1 cellular context compared by ENCODE assay signal in the genomic region with DNA sequence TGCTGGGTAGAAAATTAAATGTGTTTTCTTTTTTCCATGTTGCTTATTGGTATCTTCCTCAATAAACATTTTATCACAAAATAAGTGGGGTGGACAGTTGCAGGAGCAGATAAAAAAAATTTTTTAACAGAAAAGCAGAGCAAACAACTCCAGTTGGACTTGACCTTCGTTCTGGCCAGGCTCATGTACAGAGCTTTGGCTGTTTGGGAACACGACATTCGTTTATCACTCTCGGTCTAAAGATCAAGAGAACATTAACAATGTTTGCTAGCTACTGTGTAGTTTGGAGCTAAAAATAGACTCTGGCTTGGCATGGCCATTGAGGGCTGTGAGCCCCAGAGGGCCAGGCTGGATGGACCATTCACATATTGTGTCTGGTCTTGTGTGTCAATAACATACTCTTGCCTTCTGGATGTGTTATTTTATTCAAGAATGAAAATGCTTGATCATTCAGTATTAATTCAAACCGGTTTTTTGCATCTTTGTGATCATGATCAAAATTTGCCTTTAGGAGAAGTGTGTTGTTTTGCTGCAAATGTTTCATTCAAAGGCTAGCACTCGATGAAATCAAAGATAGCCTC.
TF ChIP-seq lines count a peak whose summit lies in the region.

No MANE protein-coding gene starts in this region.

TF ChIP-seq in HepG2, 621 proteins besides CTCF, POLR2A, EP300 and RAD21 (continued from another document and continues in another):
- no peak; the same call in 1 of the 2 replicates for TF ChIP-seq ZNF256 (CRISPR knock-in tag; conservative IDR thresholded peaks at IDR 0.05)
- TF ChIP-seq, protein P1, sequence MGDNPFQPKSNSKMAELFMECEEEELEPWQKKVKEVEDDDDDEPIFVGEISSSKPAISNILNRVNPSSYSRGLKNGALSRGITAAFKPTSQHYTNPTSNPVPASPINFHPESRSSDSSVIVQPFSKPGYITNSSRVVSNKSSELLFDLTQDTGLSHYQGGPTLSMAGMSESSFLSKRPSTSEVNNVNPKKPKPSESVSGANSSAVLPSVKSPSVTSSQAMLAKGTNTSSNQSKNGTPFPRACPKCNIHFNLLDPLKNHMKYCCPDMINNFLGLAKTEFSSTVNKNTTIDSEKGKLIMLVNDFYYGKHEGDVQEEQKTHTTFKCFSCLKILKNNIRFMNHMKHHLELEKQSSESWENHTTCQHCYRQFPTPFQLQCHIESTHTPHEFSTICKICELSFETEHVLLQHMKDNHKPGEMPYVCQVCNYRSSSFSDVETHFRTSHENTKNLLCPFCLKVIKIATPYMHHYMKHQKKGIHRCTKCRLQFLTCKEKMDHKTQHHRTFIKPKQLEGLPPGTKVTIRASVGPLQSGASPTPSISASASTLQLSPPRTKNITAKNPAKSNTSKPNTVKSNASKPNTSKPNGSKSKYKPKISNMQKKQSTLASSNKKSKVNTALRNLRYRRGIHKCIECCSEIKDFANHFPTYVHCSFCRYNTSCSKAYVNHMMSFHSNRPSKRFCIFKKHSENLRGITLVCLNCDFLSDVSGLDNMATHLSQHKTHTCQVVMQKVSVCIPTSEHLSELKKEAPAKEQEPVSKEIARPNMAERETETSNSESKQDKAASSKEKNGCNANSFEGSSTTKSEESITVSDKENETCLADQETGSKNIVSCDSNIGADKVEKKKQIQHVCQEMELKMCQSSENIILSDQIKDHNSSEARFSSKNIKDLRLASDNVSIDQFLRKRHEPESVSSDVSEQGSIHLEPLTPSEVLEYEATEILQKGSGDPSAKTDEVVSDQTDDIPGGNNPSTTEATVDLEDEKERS (CRISPR knock-in tag; IDR thresholded peaks at IDR 0.05) = peak; percentile 62
- TF ChIP-seq IKZF1 (IDR thresholded peaks at IDR 0.05) = no peak
- TF ChIP-seq ZNF598 (CRISPR knock-in tag; IDR thresholded peaks at IDR 0.05; ENCODE audit: borderline replicate concordance) = no peak
- no peak for TF ChIP-seq ZNF432 (CRISPR knock-in tag; IDR thresholded peaks at IDR 0.05; ENCODE audit: borderline replicate concordance)
- no peak for TF ChIP-seq MYC (CRISPR knock-in tag; IDR thresholded peaks at IDR 0.05; ENCODE audit: borderline replicate concordance)
- TF ChIP-seq HNF4A (CRISPR knock-in tag; IDR thresholded peaks at IDR 0.05) = peak; percentile 99
- no peak for TF ChIP-seq TCF7L2 (IDR thresholded peaks at IDR 0.05; ENCODE audit: low read depth, low read length)
- TF ChIP-seq, protein P2, sequence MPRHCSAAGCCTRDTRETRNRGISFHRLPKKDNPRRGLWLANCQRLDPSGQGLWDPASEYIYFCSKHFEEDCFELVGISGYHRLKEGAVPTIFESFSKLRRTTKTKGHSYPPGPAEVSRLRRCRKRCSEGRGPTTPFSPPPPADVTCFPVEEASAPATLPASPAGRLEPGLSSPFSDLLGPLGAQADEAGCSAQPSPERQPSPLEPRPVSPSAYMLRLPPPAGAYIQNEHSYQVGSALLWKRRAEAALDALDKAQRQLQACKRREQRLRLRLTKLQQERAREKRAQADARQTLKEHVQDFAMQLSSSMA (CRISPR knock-in tag; IDR thresholded peaks at IDR 0.05) = peak; percentile 79
- TF ChIP-seq, protein P3, sequence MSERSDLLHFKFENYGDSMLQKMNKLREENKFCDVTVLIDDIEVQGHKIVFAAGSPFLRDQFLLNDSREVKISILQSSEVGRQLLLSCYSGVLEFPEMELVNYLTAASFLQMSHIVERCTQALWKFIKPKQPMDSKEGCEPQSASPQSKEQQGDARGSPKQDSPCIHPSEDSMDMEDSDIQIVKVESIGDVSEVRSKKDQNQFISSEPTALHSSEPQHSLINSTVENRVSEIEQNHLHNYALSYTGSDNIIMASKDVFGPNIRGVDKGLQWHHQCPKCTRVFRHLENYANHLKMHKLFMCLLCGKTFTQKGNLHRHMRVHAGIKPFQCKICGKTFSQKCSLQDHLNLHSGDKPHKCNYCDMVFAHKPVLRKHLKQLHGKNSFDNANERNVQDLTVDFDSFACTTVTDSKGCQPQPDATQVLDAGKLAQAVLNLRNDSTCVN (CRISPR knock-in tag; IDR thresholded peaks at IDR 0.05; ENCODE audit: borderline replicate concordance) = no peak; the same call in 1 of the 2 replicates
- no peak for TF ChIP-seq MTA1 (CRISPR knock-in tag; IDR thresholded peaks at IDR 0.05; ENCODE audit: borderline replicate concordance)
- no peak for TF ChIP-seq ZNF367 (CRISPR knock-in tag; IDR thresholded peaks at IDR 0.05; ENCODE audit: borderline replicate concordance)
- TF ChIP-seq, protein P4, sequence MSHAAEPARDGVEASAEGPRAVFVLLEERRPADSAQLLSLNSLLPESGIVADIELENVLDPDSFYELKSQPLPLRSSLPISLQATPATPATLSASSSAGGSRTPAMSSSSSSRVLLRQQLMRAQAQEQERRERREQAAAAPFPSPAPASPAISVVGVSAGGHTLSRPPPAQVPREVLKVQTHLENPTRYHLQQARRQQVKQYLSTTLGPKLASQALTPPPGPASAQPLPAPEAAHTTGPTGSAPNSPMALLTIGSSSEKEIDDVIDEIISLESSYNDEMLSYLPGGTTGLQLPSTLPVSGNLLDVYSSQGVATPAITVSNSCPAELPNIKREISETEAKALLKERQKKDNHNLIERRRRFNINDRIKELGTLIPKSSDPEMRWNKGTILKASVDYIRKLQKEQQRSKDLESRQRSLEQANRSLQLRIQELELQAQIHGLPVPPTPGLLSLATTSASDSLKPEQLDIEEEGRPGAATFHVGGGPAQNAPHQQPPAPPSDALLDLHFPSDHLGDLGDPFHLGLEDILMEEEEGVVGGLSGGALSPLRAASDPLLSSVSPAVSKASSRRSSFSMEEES (CRISPR knock-in tag; IDR thresholded peaks at IDR 0.05) = peak; percentile 77; the same call in 1 of the 2 replicates
- TF ChIP-seq ZNF614 (CRISPR knock-in tag; IDR thresholded peaks at IDR 0.05; ENCODE audit: borderline replicate concordance) = peak; percentile 98
- TF ChIP-seq ETV5 (CRISPR knock-in tag; IDR thresholded peaks at IDR 0.05; ENCODE audit: borderline replicate concordance) = peak; percentile 65; the same call in 1 of the 2 replicates
- no peak for TF ChIP-seq SNRNP70 (IDR thresholded peaks at IDR 0.05; ENCODE audit: low read depth, low read length)
- no peak for TF ChIP-seq ZNF263 (CRISPR knock-in tag; IDR thresholded peaks at IDR 0.05)
- no peak for TF ChIP-seq PAX8 (CRISPR knock-in tag; IDR thresholded peaks at IDR 0.05; ENCODE audit: borderline replicate concordance)
- peak; percentile 96 for TF ChIP-seq SMAD3 (CRISPR knock-in tag; IDR thresholded peaks at IDR 0.05)
- TF ChIP-seq HDAC2 (CRISPR knock-in tag; IDR thresholded peaks at IDR 0.05) = peak; percentile 97
- TF ChIP-seq ZNF720 (CRISPR knock-in tag; IDR thresholded peaks at IDR 0.05) = no peak
- TF ChIP-seq, protein P5, sequence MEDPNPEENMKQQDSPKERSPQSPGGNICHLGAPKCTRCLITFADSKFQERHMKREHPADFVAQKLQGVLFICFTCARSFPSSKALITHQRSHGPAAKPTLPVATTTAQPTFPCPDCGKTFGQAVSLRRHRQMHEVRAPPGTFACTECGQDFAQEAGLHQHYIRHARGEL (CRISPR knock-in tag; IDR thresholded peaks at IDR 0.05) = no peak
- TF ChIP-seq ZBTB3 (CRISPR knock-in tag; IDR thresholded peaks at IDR 0.05; ENCODE audit: borderline replicate concordance, low read depth) = 0 out of 2 replicates have a peak, but pooled peaks have one; percentile 54
- peak; percentile 98 for TF ChIP-seq ZNF124 (CRISPR knock-in tag; IDR thresholded peaks at IDR 0.05)
- TF ChIP-seq ZC3H4 (CRISPR knock-in tag; IDR thresholded peaks at IDR 0.05; ENCODE audit: borderline replicate concordance) = no peak
- TF ChIP-seq YEATS2 (CRISPR knock-in tag; IDR thresholded peaks at IDR 0.05; ENCODE audit: borderline replicate concordance) = peak; percentile 33; the same call in 1 of the 2 replicates
- no peak for TF ChIP-seq ZNF660 (CRISPR knock-in tag; IDR thresholded peaks at IDR 0.05; ENCODE audit: borderline replicate concordance, low read depth)
- TF ChIP-seq GATAD2A (CRISPR knock-in tag; IDR thresholded peaks at IDR 0.05) = peak; percentile 95
- TF ChIP-seq, protein P6, sequence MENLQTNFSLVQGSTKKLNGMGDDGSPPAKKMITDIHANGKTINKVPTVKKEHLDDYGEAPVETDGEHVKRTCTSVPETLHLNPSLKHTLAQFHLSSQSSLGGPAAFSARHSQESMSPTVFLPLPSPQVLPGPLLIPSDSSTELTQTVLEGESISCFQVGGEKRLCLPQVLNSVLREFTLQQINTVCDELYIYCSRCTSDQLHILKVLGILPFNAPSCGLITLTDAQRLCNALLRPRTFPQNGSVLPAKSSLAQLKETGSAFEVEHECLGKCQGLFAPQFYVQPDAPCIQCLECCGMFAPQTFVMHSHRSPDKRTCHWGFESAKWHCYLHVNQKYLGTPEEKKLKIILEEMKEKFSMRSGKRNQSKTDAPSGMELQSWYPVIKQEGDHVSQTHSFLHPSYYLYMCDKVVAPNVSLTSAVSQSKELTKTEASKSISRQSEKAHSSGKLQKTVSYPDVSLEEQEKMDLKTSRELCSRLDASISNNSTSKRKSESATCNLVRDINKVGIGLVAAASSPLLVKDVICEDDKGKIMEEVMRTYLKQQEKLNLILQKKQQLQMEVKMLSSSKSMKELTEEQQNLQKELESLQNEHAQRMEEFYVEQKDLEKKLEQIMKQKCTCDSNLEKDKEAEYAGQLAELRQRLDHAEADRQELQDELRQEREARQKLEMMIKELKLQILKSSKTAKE (CRISPR knock-in tag; IDR thresholded peaks at IDR 0.05; ENCODE audit: borderline replicate concordance) = peak; percentile 100
- TF ChIP-seq, protein P7, sequence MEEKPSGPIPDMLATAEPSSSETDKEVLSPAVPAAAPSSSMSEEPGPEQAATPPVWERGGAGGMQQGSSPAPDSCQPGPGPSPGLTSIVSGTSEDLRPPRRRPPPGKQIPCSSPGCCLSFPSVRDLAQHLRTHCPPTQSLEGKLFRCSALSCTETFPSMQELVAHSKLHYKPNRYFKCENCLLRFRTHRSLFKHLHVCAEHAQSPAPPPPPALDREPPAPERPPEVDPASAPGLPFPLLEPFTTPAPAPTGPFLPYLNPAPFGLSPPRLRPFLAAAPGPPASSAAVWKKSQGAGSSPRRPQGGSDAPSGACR (CRISPR knock-in tag; IDR thresholded peaks at IDR 0.05) = 0 out of 2 replicates have a peak, but pooled peaks have one; percentile 84
- TF ChIP-seq, protein P8, sequence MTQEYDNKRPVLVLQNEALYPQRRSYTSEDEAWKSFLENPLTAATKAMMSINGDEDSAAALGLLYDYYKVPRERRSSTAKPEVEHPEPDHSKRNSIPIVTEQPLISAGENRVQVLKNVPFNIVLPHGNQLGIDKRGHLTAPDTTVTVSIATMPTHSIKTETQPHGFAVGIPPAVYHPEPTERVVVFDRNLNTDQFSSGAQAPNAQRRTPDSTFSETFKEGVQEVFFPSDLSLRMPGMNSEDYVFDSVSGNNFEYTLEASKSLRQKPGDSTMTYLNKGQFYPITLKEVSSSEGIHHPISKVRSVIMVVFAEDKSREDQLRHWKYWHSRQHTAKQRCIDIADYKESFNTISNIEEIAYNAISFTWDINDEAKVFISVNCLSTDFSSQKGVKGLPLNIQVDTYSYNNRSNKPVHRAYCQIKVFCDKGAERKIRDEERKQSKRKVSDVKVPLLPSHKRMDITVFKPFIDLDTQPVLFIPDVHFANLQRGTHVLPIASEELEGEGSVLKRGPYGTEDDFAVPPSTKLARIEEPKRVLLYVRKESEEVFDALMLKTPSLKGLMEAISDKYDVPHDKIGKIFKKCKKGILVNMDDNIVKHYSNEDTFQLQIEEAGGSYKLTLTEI (CRISPR knock-in tag; conservative IDR thresholded peaks at IDR 0.05) = no peak
- no peak; the same call in none of the 2 replicates for TF ChIP-seq ZKSCAN1 (IDR thresholded peaks at IDR 0.05; ENCODE audit: low read length)
- TF ChIP-seq, protein P9, sequence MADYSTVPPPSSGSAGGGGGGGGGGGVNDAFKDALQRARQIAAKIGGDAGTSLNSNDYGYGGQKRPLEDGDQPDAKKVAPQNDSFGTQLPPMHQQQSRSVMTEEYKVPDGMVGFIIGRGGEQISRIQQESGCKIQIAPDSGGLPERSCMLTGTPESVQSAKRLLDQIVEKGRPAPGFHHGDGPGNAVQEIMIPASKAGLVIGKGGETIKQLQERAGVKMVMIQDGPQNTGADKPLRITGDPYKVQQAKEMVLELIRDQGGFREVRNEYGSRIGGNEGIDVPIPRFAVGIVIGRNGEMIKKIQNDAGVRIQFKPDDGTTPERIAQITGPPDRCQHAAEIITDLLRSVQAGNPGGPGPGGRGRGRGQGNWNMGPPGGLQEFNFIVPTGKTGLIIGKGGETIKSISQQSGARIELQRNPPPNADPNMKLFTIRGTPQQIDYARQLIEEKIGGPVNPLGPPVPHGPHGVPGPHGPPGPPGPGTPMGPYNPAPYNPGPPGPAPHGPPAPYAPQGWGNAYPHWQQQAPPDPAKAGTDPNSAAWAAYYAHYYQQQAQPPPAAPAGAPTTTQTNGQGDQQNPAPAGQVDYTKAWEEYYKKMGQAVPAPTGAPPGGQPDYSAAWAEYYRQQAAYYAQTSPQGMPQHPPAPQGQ (CRISPR knock-in tag; IDR thresholded peaks at IDR 0.05; ENCODE audit: borderline replicate concordance) = no peak
- TF ChIP-seq DPF2 (CRISPR knock-in tag; IDR thresholded peaks at IDR 0.05; ENCODE audit: borderline replicate concordance, low read depth) = peak; percentile 89
- TF ChIP-seq ZNF12 (CRISPR knock-in tag; IDR thresholded peaks at IDR 0.05) = peak; percentile 62; the same call in 1 of the 2 replicates
- TF ChIP-seq ZNF230 (CRISPR knock-in tag; IDR thresholded peaks at IDR 0.05) = peak; percentile 92
- TF ChIP-seq SP5 (CRISPR knock-in tag; IDR thresholded peaks at IDR 0.05; ENCODE audit: borderline replicate concordance, low read depth) = no peak; the same call in 1 of the 2 replicates
- TF ChIP-seq ZNF33A (CRISPR knock-in tag; IDR thresholded peaks at IDR 0.05; ENCODE audit: borderline replicate concordance) = peak; percentile 81; the same call in 1 of the 2 replicates
- TF ChIP-seq NAIF1 (CRISPR knock-in tag; IDR thresholded peaks at IDR 0.05; ENCODE audit: borderline replicate concordance) = no peak
- TF ChIP-seq FOXA1 (IDR thresholded peaks at IDR 0.05) = 0 out of 2 replicates have a peak, but pooled peaks have one; percentile 33
- peak; percentile 90 for TF ChIP-seq FOXA1 (CRISPR knock-in tag; IDR thresholded peaks at IDR 0.05)
- TF ChIP-seq NCOA2 (CRISPR knock-in tag; IDR thresholded peaks at IDR 0.05) = peak; percentile 94
- TF ChIP-seq, protein P10, sequence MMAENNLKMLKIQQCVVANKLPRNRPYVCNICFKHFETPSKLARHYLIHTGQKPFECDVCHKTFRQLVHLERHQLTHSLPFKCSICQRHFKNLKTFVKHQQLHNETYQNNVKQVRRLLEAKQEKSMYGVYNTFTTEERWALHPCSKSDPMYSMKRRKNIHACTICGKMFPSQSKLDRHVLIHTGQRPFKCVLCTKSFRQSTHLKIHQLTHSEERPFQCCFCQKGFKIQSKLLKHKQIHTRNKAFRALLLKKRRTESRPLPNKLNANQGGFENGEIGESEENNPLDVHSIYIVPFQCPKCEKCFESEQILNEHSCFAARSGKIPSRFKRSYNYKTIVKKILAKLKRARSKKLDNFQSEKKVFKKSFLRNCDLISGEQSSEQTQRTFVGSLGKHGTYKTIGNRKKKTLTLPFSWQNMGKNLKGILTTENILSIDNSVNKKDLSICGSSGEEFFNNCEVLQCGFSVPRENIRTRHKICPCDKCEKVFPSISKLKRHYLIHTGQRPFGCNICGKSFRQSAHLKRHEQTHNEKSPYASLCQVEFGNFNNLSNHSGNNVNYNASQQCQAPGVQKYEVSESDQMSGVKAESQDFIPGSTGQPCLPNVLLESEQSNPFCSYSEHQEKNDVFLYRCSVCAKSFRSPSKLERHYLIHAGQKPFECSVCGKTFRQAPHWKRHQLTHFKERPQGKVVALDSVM (CRISPR knock-in tag; IDR thresholded peaks at IDR 0.05) = no peak
